In genomic region chr1:2339206-2340085, GRCh38 we compare ENCODE assay signal across 1 cellular context.
TF ChIP-seq lines count a peak whose summit lies in the region.

No MANE protein-coding gene starts in this region.

TF ChIP-seq in H1, 55 proteins besides CTCF, POLR2A, EP300 and RAD21:
- TF ChIP-seq BRCA1 (IDR thresholded peaks at IDR 0.05; ENCODE audit: low read depth, low read length) (no peak), RNF2 (IDR thresholded peaks at IDR 0.05; ENCODE audit: borderline replicate concordance, low read depth, low read length, missing control alignments, poor library complexity, severe bottlenecking) (no peak), BACH1 (IDR thresholded peaks at IDR 0.05; ENCODE audit: low read length) (no peak), SP4 (IDR thresholded peaks at IDR 0.05; ENCODE audit: low read length) (no peak), MAFK (IDR thresholded peaks at IDR 0.05; ENCODE audit: low read depth, low read length) (no peak), YY1 (IDR thresholded peaks at IDR 0.05; ENCODE audit: low read depth, low read length) (no peak), NANOG (IDR thresholded peaks at IDR 0.05; ENCODE audit: insufficient read depth, low read depth, low read length, poor library complexity, severe bottlenecking) (no peak), CREB1 (IDR thresholded peaks at IDR 0.05) (no peak), POLR2AphosphoS5 (IDR thresholded peaks at IDR 0.05; ENCODE audit: low read depth, low read length) (no peak), GABPA (IDR thresholded peaks at IDR 0.05; ENCODE audit: borderline replicate concordance, insufficient read depth, low read length) (no peak), TEAD4 (IDR thresholded peaks at IDR 0.05; ENCODE audit: low read depth, low read length) (no peak), CBX8 (IDR thresholded peaks at IDR 0.05; ENCODE audit: borderline replicate concordance, low read depth, low read length) (no peak), CTBP2 (IDR thresholded peaks at IDR 0.05; ENCODE audit: borderline replicate concordance, insufficient read depth, insufficient read length, low read length) (no peak), TBP (IDR thresholded peaks at IDR 0.05; ENCODE audit: low read depth, low read length) (no peak)
- TF ChIP-seq, protein P1, sequence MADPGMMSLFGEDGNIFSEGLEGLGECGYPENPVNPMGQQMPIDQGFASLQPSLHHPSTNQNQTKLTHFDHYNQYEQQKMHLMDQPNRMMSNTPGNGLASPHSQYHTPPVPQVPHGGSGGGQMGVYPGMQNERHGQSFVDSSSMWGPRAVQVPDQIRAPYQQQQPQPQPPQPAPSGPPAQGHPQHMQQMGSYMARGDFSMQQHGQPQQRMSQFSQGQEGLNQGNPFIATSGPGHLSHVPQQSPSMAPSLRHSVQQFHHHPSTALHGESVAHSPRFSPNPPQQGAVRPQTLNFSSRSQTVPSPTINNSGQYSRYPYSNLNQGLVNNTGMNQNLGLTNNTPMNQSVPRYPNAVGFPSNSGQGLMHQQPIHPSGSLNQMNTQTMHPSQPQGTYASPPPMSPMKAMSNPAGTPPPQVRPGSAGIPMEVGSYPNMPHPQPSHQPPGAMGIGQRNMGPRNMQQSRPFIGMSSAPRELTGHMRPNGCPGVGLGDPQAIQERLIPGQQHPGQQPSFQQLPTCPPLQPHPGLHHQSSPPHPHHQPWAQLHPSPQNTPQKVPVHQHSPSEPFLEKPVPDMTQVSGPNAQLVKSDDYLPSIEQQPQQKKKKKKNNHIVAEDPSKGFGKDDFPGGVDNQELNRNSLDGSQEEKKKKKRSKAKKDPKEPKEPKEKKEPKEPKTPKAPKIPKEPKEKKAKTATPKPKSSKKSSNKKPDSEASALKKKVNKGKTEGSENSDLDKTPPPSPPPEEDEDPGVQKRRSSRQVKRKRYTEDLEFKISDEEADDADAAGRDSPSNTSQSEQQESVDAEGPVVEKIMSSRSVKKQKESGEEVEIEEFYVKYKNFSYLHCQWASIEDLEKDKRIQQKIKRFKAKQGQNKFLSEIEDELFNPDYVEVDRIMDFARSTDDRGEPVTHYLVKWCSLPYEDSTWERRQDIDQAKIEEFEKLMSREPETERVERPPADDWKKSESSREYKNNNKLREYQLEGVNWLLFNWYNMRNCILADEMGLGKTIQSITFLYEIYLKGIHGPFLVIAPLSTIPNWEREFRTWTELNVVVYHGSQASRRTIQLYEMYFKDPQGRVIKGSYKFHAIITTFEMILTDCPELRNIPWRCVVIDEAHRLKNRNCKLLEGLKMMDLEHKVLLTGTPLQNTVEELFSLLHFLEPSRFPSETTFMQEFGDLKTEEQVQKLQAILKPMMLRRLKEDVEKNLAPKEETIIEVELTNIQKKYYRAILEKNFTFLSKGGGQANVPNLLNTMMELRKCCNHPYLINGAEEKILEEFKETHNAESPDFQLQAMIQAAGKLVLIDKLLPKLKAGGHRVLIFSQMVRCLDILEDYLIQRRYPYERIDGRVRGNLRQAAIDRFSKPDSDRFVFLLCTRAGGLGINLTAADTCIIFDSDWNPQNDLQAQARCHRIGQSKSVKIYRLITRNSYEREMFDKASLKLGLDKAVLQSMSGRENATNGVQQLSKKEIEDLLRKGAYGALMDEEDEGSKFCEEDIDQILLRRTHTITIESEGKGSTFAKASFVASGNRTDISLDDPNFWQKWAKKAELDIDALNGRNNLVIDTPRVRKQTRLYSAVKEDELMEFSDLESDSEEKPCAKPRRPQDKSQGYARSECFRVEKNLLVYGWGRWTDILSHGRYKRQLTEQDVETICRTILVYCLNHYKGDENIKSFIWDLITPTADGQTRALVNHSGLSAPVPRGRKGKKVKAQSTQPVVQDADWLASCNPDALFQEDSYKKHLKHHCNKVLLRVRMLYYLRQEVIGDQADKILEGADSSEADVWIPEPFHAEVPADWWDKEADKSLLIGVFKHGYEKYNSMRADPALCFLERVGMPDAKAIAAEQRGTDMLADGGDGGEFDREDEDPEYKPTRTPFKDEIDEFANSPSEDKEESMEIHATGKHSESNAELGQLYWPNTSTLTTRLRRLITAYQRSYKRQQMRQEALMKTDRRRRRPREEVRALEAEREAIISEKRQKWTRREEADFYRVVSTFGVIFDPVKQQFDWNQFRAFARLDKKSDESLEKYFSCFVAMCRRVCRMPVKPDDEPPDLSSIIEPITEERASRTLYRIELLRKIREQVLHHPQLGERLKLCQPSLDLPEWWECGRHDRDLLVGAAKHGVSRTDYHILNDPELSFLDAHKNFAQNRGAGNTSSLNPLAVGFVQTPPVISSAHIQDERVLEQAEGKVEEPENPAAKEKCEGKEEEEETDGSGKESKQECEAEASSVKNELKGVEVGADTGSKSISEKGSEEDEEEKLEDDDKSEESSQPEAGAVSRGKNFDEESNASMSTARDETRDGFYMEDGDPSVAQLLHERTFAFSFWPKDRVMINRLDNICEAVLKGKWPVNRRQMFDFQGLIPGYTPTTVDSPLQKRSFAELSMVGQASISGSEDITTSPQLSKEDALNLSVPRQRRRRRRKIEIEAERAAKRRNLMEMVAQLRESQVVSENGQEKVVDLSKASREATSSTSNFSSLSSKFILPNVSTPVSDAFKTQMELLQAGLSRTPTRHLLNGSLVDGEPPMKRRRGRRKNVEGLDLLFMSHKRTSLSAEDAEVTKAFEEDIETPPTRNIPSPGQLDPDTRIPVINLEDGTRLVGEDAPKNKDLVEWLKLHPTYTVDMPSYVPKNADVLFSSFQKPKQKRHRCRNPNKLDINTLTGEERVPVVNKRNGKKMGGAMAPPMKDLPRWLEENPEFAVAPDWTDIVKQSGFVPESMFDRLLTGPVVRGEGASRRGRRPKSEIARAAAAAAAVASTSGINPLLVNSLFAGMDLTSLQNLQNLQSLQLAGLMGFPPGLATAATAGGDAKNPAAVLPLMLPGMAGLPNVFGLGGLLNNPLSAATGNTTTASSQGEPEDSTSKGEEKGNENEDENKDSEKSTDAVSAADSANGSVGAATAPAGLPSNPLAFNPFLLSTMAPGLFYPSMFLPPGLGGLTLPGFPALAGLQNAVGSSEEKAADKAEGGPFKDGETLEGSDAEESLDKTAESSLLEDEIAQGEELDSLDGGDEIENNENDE (IDR thresholded peaks at IDR 0.05; ENCODE audit: insufficient replicate concordance, low read length): no peak
